ENCODE assay signal across 8 cellular contexts in the genomic region with DNA sequence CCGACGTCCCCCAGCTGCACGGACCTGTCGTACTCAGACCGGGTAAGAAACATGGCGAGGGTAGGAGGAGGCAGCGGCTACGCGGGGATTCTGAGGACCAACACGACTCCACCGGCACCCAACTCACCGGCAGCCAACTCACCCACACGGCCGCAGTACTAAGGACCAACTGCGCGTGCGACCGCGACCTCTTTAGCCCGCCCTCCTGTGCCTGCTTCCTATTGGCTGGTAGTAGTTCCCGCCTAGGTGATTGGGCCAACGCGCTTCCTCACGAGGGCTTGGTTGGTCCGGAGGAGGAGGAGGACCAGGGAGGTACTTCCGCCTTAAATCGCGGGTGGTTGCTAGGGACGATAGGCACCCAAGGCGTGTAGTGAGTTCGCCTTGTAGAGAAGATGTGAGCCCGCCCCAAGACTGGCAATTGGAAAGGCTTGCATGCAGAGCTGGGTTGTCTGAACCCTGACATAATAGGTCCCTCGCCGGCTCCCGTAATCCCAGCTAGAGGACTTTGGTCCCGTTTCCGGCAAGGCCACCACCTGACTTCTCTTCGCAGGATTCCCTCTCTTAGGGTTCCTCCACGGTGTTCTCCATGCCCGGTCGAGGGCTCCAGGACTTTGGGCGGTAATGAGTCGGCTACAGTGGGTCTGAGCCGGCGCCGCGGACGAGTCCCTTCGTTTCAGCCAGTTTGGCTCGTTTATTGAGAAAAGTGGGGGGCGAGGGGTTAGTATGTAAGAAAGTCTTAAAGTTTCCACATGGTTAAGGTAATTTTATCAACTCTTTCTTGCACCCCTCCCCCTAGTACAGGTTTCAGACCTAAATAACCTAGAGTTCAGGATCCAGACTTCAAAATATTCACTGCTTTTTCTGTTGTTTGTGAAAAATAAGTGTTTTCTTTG. TPM values are rescaled to one million over a fixed set of nuclear protein-coding genes. Genes with fewer than 3 reads are reported as not detected.
DNase-seq lines count a peak whose midpoint lies in the region; ATAC-seq and TF ChIP-seq lines count a peak whose summit lies in the region.

Gene PSMA5 (minus strand): TSS at position 171 of the 893 bp plus-strand sequence. CDS start 118 bp downstream, at position 53.

- no peaks in the 10 kb centered on the region for H3K9me3 Mint-ChIP-seq in activated CD4-positive, alpha-beta T cell treated with anti-CD3 and anti-CD28 coated beads for 36 hours (ENCODE audit: low read depth)

- TF ChIP-seq CTCF in choroid plexus epithelial cell (conservative IDR thresholded peaks at IDR 0.05; ENCODE audit: low read depth, low read length) = no peak
- TF ChIP-seq CTCF in kidney epithelial cell (IDR thresholded peaks at IDR 0.05; ENCODE audit: insufficient read depth, low read length, poor library complexity, severe bottlenecking) = no peak

- peaks cover 34% of the 10 kb centered on the region for H3K4me1 Mint-ChIP-seq in activated CD4-positive, alpha-beta T cell treated with anti-CD3 and anti-CD28 coated beads for 36 hours

- peak within 1 kb of the TSS; percentile 91 for H3K4me3 Mint-ChIP-seq in activated CD4-positive, alpha-beta T cell treated with anti-CD3 and anti-CD28 coated beads for 36 hours

- POLR2A ChIA-PET in activated CD4-positive, alpha-beta T cell treated with anti-CD3 and anti-CD28 coated beads for 36 hours (lab: Charles Lee) = interaction anchor here (0.7 to 2.1 kb wide), 5 partner anchors 68 to 212 kb away, joined by 3 to 11 read pairs (median 4); partner anchors contain the start of genes CYB561D1, GNAI3, PSRC1 and SARS1

- H3K4me3 ChIP-seq in choroid plexus epithelial cell (ENCODE audit: low read depth, low read length) (peak within 1 kb of the TSS; percentile 97), kidney epithelial cell (ENCODE audit: low read depth, low read length) (peak within 1 kb of the TSS; percentile 86)

- H3K27me3 Mint-ChIP-seq in activated CD4-positive, alpha-beta T cell treated with anti-CD3 and anti-CD28 coated beads for 36 hours = no peaks in the 10 kb centered on the region

- intact Hi-C loops in activated CD4-positive, alpha-beta T cell treated with anti-CD3 and anti-CD28 coated beads for 36 hours (cut with DNase I, micrococcal nuclease) = loop anchor here (1.0 to 10.0 kb wide), 18 partner anchors 57 to 1448 kb away; partner anchors contain the start of genes ATXN7L2 (in 2 of the 2), RBM15 (in 2 of the 2), TMEM167B (in 2 of the 2) and AHCYL1 (in 1 of the 2)

- CTCF ChIA-PET in activated CD4-positive, alpha-beta T cell treated with anti-CD3 and anti-CD28 coated beads for 36 hours (lab: Charles Lee) = interaction anchor here (0.6 to 3.1 kb wide), 12 partner anchors 20 to 602 kb away, joined by 3 to 38 read pairs (median 4); partner anchors contain the start of gene CYB561D1

- H3K36me3 Mint-ChIP-seq in activated CD4-positive, alpha-beta T cell treated with anti-CD3 and anti-CD28 coated beads for 36 hours (ENCODE audit: low read depth) = peaks cover 32% of the 10 kb centered on the region

- peak within 1 kb of the TSS; percentile 96 for H3K27ac Mint-ChIP-seq in activated CD4-positive, alpha-beta T cell treated with anti-CD3 and anti-CD28 coated beads for 36 hours

- H3K27me3 ChIP-seq in kidney epithelial cell (ENCODE audit: control insufficient read depth, insufficient read depth, low read length) = no peaks in the 10 kb centered on the region

- ATAC-seq in HG03442 (IDR thresholded peaks at IDR 0.05; ENCODE audit: unreplicated experiment) = peak; percentile 95
- peak; percentile 97 for ATAC-seq in activated CD4-positive, alpha-beta T cell treated with anti-CD3 and anti-CD28 coated beads for 36 hours

- DNase-seq in Ammon's horn (ENCODE audit: low spot score) (peak; percentile 100), GM19238 (ENCODE audit: insufficient read length, low spot score) (peak; percentile 85), NCI-H524 (lab: John Stamatoyannopoulos, UW) (peak; percentile 96 to 98), choroid plexus epithelial cell (ENCODE audit: low read depth) (peak; percentile 100), kidney epithelial cell (ENCODE audit: low read depth) (peak; percentile 99)
- peak; percentile 97 for DNase-seq in activated CD4-positive, alpha-beta T cell treated with anti-CD3 and anti-CD28 coated beads for 36 hours
- peak; percentile 94 to 96 for DNase-seq in stimulated activated CD4-positive, alpha-beta T cell treated with anti-CD3 and anti-CD28 coated beads, Interleukin-15, amount 100 ng/mL, for 48 hours (ENCODE audit: low read depth in 2 of 2)

- H3K36me3 ChIP-seq in kidney epithelial cell (ENCODE audit: control insufficient read depth, insufficient read depth, low read length) = no peaks in the 10 kb centered on the region

RNA-seq across cellular contexts. Expression of gene PSMA5, which starts in this region (rescaled TPM):
- 100 to 1,000 TPM; 151 to 249 TPM for total RNA-seq in activated CD4-positive, alpha-beta T cell treated with anti-CD3 and anti-CD28 coated beads for 36 hours
- total RNA-seq in kidney epithelial cell = 65.7 and 73.7 TPM in 2 replicates

Comparison
In these comparisons a context has a peak if more than half of its experiments do, and no peak if none do; other contexts are left out.
1. Peak in every context shown above with its lines: DNase-seq, ATAC-seq and H3K4me3 ChIP-seq.